24 cellular contexts compared by ENCODE assay signal in genomic region chr15:74393423-74393822, GRCh38. TPM values are rescaled to one million over a fixed set of nuclear protein-coding genes. Genes with fewer than 3 reads are reported as not detected.
DNase-seq lines count a peak whose midpoint lies in the region; ATAC-seq, FAIRE-seq and TF ChIP-seq lines count a peak whose summit lies in the region.
"Had no signal": no experiment of that assay in that cellular context is flagged by ENCODE, and none has a peak within 500 bp of the region (broad histone marks: within the 10 kb centered on the region; RNA-seq: fewer than 3 reads in every experiment).

No MANE protein-coding gene starts in this region.

- peaks cover 77% of the 10 kb centered on the region for H3K4me1 Mint-ChIP-seq in activated naive CD4-positive, alpha-beta T cell treated with anti-CD3 and anti-CD28 coated beads, Interleukin-2, amount 50 U/mL, for 24 hours
- H3K4me1 Mint-ChIP-seq in activated T-helper 2 cell treated with anti-CD3 and anti-CD28 coated beads, Interferon-gamma antibody, Interleukin-2, Interleukin-4, amounts not matched to agents 10 μg/mL and 5 μg/mL and 100 μg/mL, durations not matched to agents 14 hours and 24 hours and 36 hours (ENCODE audit: low read depth): peaks cover 77% of the 10 kb centered on the region
- H3K4me1 Mint-ChIP-seq in naive B cell (peaks cover 83 to 91% (median 84%) of the 10 kb centered on the region in 3 donors), mesothelial cell of epicardium (peaks cover 40% of the 10 kb centered on the region)

- no peak for TF ChIP-seq CTCF in mesothelial cell of epicardium (IDR thresholded peaks at IDR 0.05; ENCODE audit: unreplicated experiment)

- H3K27ac Mint-ChIP-seq in activated naive CD4-positive, alpha-beta T cell treated with anti-CD3 and anti-CD28 coated beads, Interleukin-2, amount 50 U/mL, for 24 hours: peak overlapping the region; percentile 88
- H3K27ac Mint-ChIP-seq in activated T-helper 2 cell treated with anti-CD3 and anti-CD28 coated beads, Interferon-gamma antibody, Interleukin-2, Interleukin-4, amounts not matched to agents 10 μg/mL and 5 μg/mL and 100 μg/mL, durations not matched to agents 14 hours and 24 hours and 36 hours: peak overlapping the region; percentile 79
- peak overlapping the region in 5 of 6 donors; percentile 42 to 98 (median 91) for H3K27ac Mint-ChIP-seq in naive B cell
- H3K27ac Mint-ChIP-seq in mesothelial cell of epicardium: no peak overlapping the region

- no peak for DNase-seq in activated naive CD4-positive, alpha-beta T cell (lab: John Stamatoyannopoulos, UW)
- DNase-seq in activated T-helper 2 cell treated with anti-CD3 and anti-CD28 coated beads, Interferon-gamma antibody, Interleukin-2, Interleukin-4, amounts not matched to agents 10 μg/mL and 5 μg/mL and 100 μg/mL, durations not matched to agents 14 hours and 24 hours and 36 hours (ENCODE audit: low spot score): no peak
- DNase-seq in naive B cell: no peak
- DNase-seq in DMS 273 (lab: John Stamatoyannopoulos, UW; ENCODE audit: unreplicated experiment): no peak
- no peak for DNase-seq in mesothelial cell of epicardium (ENCODE audit: low spot score in 2 of 2, unreplicated experiment in 2 of 2)
- DNase-seq in NCI-H2029 (lab: John Stamatoyannopoulos, UW): no peak
- no peak for DNase-seq in GM12892 (ENCODE audit: insufficient read length)
- DNase-seq: ACHN; activated CD4-positive, alpha-beta T cell treated with anti-CD3 and anti-CD28 coated beads for 4 hours; activated naive CD4-positive, alpha-beta T cell treated with anti-CD3 and anti-CD28 coated beads for 36 hours; EL; erythroblast; foreskin melanocyte; left ventricle myocardium superior; NCI-H510A; NK-92 treated with Interleukin-12 subunit alpha and Interleukin-12 subunit beta, amount 100 ng/mL, for 24 hours; SIG-M5; stimulated activated CD4-positive, alpha-beta T cell treated with anti-CD3 and anti-CD28 coated beads, Interleukin-2, amount 100 ng/mL, for 48 hours; upper lobe of right lung had no signal

- no peaks in the 10 kb centered on the region for H3K9me3 Mint-ChIP-seq in activated naive CD4-positive, alpha-beta T cell treated with anti-CD3 and anti-CD28 coated beads, Interleukin-2, amount 50 U/mL, for 24 hours
- no peaks in the 10 kb centered on the region for H3K9me3 Mint-ChIP-seq in activated T-helper 2 cell treated with anti-CD3 and anti-CD28 coated beads, Interferon-gamma antibody, Interleukin-2, Interleukin-4, amounts not matched to agents 10 μg/mL and 5 μg/mL and 100 μg/mL, durations not matched to agents 14 hours and 24 hours and 36 hours
- no peaks in the 10 kb centered on the region for H3K9me3 Mint-ChIP-seq in naive B cell
- no peaks in the 10 kb centered on the region for H3K9me3 Mint-ChIP-seq in mesothelial cell of epicardium
- H3K9me3 Mint-ChIP-seq: activated naive CD4-positive, alpha-beta T cell treated with anti-CD3 and anti-CD28 coated beads for 36 hours had no signal

- no peaks in the 10 kb centered on the region for H3K36me3 Mint-ChIP-seq in activated naive CD4-positive, alpha-beta T cell treated with anti-CD3 and anti-CD28 coated beads, Interleukin-2, amount 50 U/mL, for 24 hours
- no peaks in the 10 kb centered on the region for H3K36me3 Mint-ChIP-seq in activated T-helper 2 cell treated with anti-CD3 and anti-CD28 coated beads, Interferon-gamma antibody, Interleukin-2, Interleukin-4, amounts not matched to agents 10 μg/mL and 5 μg/mL and 100 μg/mL, durations not matched to agents 14 hours and 24 hours and 36 hours (ENCODE audit: low read depth)
- H3K36me3 Mint-ChIP-seq in naive B cell (no peaks in the 10 kb centered on the region), mesothelial cell of epicardium (no peaks in the 10 kb centered on the region)

- no peak for FAIRE-seq in GM12892 (lab: Jason Lieb, UNC)
- FAIRE-seq: astrocyte, H54, TTC549 had no signal

- ATAC-seq in naive B cell (ENCODE audit: low read depth in 2 of 2): no peak
- ATAC-seq: left ventricle myocardium superior, Panc1, upper lobe of right lung had no signal

- no peaks in the 10 kb centered on the region for H3K27me3 Mint-ChIP-seq in activated naive CD4-positive, alpha-beta T cell treated with anti-CD3 and anti-CD28 coated beads, Interleukin-2, amount 50 U/mL, for 24 hours
- no peaks in the 10 kb centered on the region for H3K27me3 Mint-ChIP-seq in activated T-helper 2 cell treated with anti-CD3 and anti-CD28 coated beads, Interferon-gamma antibody, Interleukin-2, Interleukin-4, amounts not matched to agents 10 μg/mL and 5 μg/mL and 100 μg/mL, durations not matched to agents 14 hours and 24 hours and 36 hours (ENCODE audit: low read depth)
- H3K27me3 Mint-ChIP-seq in naive B cell: no peaks in the 10 kb centered on the region
- no peaks in the 10 kb centered on the region for H3K27me3 Mint-ChIP-seq in mesothelial cell of epicardium (ENCODE audit: low read depth)

- intact Hi-C loops in activated T-helper 2 cell treated with anti-CD3 and anti-CD28 coated beads, Interferon-gamma antibody, Interleukin-2, Interleukin-4, amounts not matched to agents 10 μg/mL and 5 μg/mL and 100 μg/mL, durations not matched to agents 14 hours and 24 hours and 36 hours (cut with micrococcal nuclease): no loop called here

- TF ChIP-seq POLR2A in GM12892 (IDR thresholded peaks at IDR 0.05; ENCODE audit: low read depth, low read length): no peak

- H3K4me3 Mint-ChIP-seq in activated naive CD4-positive, alpha-beta T cell treated with anti-CD3 and anti-CD28 coated beads, Interleukin-2, amount 50 U/mL, for 24 hours: no peak overlapping the region
- H3K4me3 Mint-ChIP-seq in activated T-helper 2 cell treated with anti-CD3 and anti-CD28 coated beads, Interferon-gamma antibody, Interleukin-2, Interleukin-4, amounts not matched to agents 10 μg/mL and 5 μg/mL and 100 μg/mL, durations not matched to agents 14 hours and 24 hours and 36 hours (ENCODE audit: low read depth): no peak overlapping the region
- H3K4me3 Mint-ChIP-seq in naive B cell: peak overlapping the region in 4 of 8 donors; percentile 1 to 73 (median 61)
- H3K4me3 Mint-ChIP-seq in mesothelial cell of epicardium: no peak overlapping the region
- H3K4me3 Mint-ChIP-seq: activated naive CD4-positive, alpha-beta T cell treated with anti-CD3 and anti-CD28 coated beads for 36 hours had no signal

RNA-seq across cellular contexts. Expression of gene CYP11A1, which starts 26.0 kb away (rescaled TPM):
- total RNA-seq in activated T-helper 2 cell treated with anti-CD3 and anti-CD28 coated beads, Interferon-gamma antibody, Interleukin-2, Interleukin-4, amounts not matched to agents 10 μg/mL and 5 μg/mL and 100 μg/mL, durations not matched to agents 14 hours and 24 hours and 36 hours: not detected in 2 replicates
- not detected for polyA plus RNA-seq in naive B cell (ENCODE audit: low read depth in 6 of 6)
- 5.2 to 7.0 TPM (median 5.3 TPM) in 3 replicates for total RNA-seq in mesothelial cell of epicardium
- 1.5 TPM for polyA plus RNA-seq in GM12892 (2012; ENCODE audit: missing spikeins)
- total RNA-seq: activated naive CD4-positive, alpha-beta T cell treated with anti-CD3 and anti-CD28 coated beads for 36 hours had no signal

RNA-seq across cellular contexts. Expression of gene SEMA7A, which starts 40.3 kb away (rescaled TPM):
- 45.9 and 50.3 TPM in 2 replicates for total RNA-seq in activated T-helper 2 cell treated with anti-CD3 and anti-CD28 coated beads, Interferon-gamma antibody, Interleukin-2, Interleukin-4, amounts not matched to agents 10 μg/mL and 5 μg/mL and 100 μg/mL, durations not matched to agents 14 hours and 24 hours and 36 hours
- 1 to 10 TPM in 2 of 6 donors, under 1 TPM in 3, not detected in 1; 0.10 to 1.5 (median 0.62) TPM for polyA plus RNA-seq in naive B cell (ENCODE audit: low read depth in 6 of 6)
- total RNA-seq in mesothelial cell of epicardium: 4.6 to 6.0 TPM (median 5.0 TPM) in 3 replicates
- 61.4 TPM for polyA plus RNA-seq in GM12892 (2012; ENCODE audit: missing spikeins)
